Comparison of ENCODE assay signal across 23 cellular contexts in genomic region chr3:45572755-45573154, GRCh38. TPM values are rescaled to one million over a fixed set of nuclear protein-coding genes. Genes with fewer than 3 reads are reported as not detected.
DNase-seq lines count a peak whose midpoint lies in the region; ATAC-seq and TF ChIP-seq lines count a peak whose summit lies in the region.
"Had no signal": no experiment of that assay in that cellular context is flagged by ENCODE, and none has a peak within 500 bp of the region (broad histone marks: within the 10 kb centered on the region; RNA-seq: fewer than 3 reads in every experiment).

No MANE protein-coding gene starts in this region.

- no peaks in the 10 kb centered on the region for H3K79me2 ChIP-seq in KMS-11 (ENCODE audit: insufficient read depth, low read depth)
- H3K79me2 ChIP-seq: hepatocyte had no signal

- peak; percentile 48 for DNase-seq in H7
- DNase-seq in left ventricle myocardium inferior = no peak
- no peak for DNase-seq in left lung
- no peak for DNase-seq in SKM-1 (lab: John Stamatoyannopoulos, UW; ENCODE audit: unreplicated experiment)
- DNase-seq: activated B cell treated with CpG ODN at 0.5 μM for 24 hours; activated CD4-positive, alpha-beta T cell treated with anti-CD3 and anti-CD28 coated beads, Interleukin-2, amount 50 U/mL, for 4 hours; foreskin keratinocyte; kidney; NCI-H1436 treated with DMSO at 0.1 percent for 48 hours; NCI-H526; NK-92 treated with Interleukin-12 subunit alpha and Interleukin-12 subunit beta, amount 100 ng/mL, for 24 hours; PC-9; posterior cingulate gyrus; SHP77 treated with DMSO at 0.1 percent for 48 hours; stimulated activated CD4-positive, alpha-beta T cell treated with anti-CD3 and anti-CD28 coated beads, Interleukin-15, amount 100 ng/mL, for 24 hours; stimulated activated naive CD4-positive, alpha-beta T cell treated with Interleukin-2 at 50 U/mL for 16 hours had no signal

- no peak overlapping the region for H2AFZ ChIP-seq in KMS-11 (ENCODE audit: low read depth)
- H2AFZ ChIP-seq: hepatocyte, PC-9 had no signal

- H3K4me1 ChIP-seq in KMS-11 (ENCODE audit: low read depth, poor library complexity, severe bottlenecking) (peaks cover 95% of the 10 kb centered on the region), left ventricle myocardium inferior (peaks cover 33% of the 10 kb centered on the region), left lung (peaks cover 0 to 25% of the 10 kb centered on the region in 2 donors)
- H3K4me1 ChIP-seq: foreskin keratinocyte had no signal

- H3K27me3 ChIP-seq in H7 (ENCODE audit: control insufficient read depth, insufficient read depth, low read length) (no peaks in the 10 kb centered on the region), KMS-11 (ENCODE audit: insufficient read depth, low read depth) (no peaks in the 10 kb centered on the region), left ventricle myocardium inferior (ENCODE audit: low read depth) (no peaks in the 10 kb centered on the region), left lung (no peaks in the 10 kb centered on the region)
- H3K27me3 ChIP-seq: esophagus muscularis mucosa, foreskin keratinocyte, hepatocyte had no signal

- no peaks in the 10 kb centered on the region for H3K9me3 ChIP-seq in left ventricle myocardium inferior (replicated peaks)
- no peaks in the 10 kb centered on the region for H3K9me3 ChIP-seq in left lung
- H3K9me3 ChIP-seq: esophagus muscularis mucosa had no signal

- no peaks in the 10 kb centered on the region for H4K20me1 ChIP-seq in KMS-11 (ENCODE audit: insufficient read depth)

- ATAC-seq in left lung = peak; percentile 5
- no peak for ATAC-seq in HG03108 (IDR thresholded peaks at IDR 0.05; ENCODE audit: unreplicated experiment)
- no peak for ATAC-seq in HG03159 (IDR thresholded peaks at IDR 0.05; ENCODE audit: unreplicated experiment)
- no peak for ATAC-seq in HG03135 (IDR thresholded peaks at IDR 0.05; ENCODE audit: unreplicated experiment)
- ATAC-seq: foreskin keratinocyte had no signal

- peak overlapping the region; percentile 15; the same call in 1 of the 2 replicates for H3K4me2 ChIP-seq in KMS-11
- H3K4me2 ChIP-seq: hepatocyte had no signal

- H3K4me3 ChIP-seq in H7 (ENCODE audit: insufficient read depth, low read depth, low read length) = no peak overlapping the region
- no peak overlapping the region for H3K4me3 ChIP-seq in KMS-11 (IDR thresholded peaks at IDR 0.05; ENCODE audit: insufficient read depth, low read depth, low read length)
- peak overlapping the region; percentile 23 for H3K4me3 ChIP-seq in left ventricle myocardium inferior
- H3K4me3 ChIP-seq in left lung = no peak overlapping the region
- H3K4me3 ChIP-seq: coronary artery, esophagus muscularis mucosa, hepatocyte, PC-9 had no signal

- no peak overlapping the region for H3K9ac ChIP-seq in KMS-11

- no peaks in the 10 kb centered on the region for H3K36me3 ChIP-seq in H7 (replicated peaks; ENCODE audit: control insufficient read depth, insufficient read depth, low read length)
- no peaks in the 10 kb centered on the region for H3K36me3 ChIP-seq in KMS-11 (ENCODE audit: insufficient read depth)
- H3K36me3 ChIP-seq in left ventricle myocardium inferior = no peaks in the 10 kb centered on the region
- H3K36me3 ChIP-seq in left lung = no peaks in the 10 kb centered on the region
- H3K36me3 ChIP-seq: esophagus muscularis mucosa had no signal

- intact Hi-C loops in left ventricle myocardium inferior (cut with micrococcal nuclease) = no loop called here
- intact Hi-C loops in left lung (cut with DNase I) = no loop called here

- H3K27ac ChIP-seq in KMS-11 (peak overlapping the region; percentile 92), left ventricle myocardium inferior (replicated peaks) (peak overlapping the region; percentile 52), left lung (no peak overlapping the region)
- H3K27ac ChIP-seq: coronary artery, esophagus muscularis mucosa, foreskin keratinocyte, hepatocyte, PC-9 had no signal

- TF ChIP-seq CTCF in KMS-11 (conservative IDR thresholded peaks at IDR 0.05; ENCODE audit: low read depth, low read length) = no peak
- no peak for TF ChIP-seq CTCF in left ventricle myocardium inferior (IDR thresholded peaks at IDR 0.05; ENCODE audit: borderline replicate concordance)
- TF ChIP-seq CTCF in left lung (IDR thresholded peaks at IDR 0.05) = no peak

RNA-seq across cellular contexts. Expression of gene LIMD1, which starts 21.8 kb away (rescaled TPM):
- 16.7 and 22.5 TPM in 2 replicates for total RNA-seq in H7 (2014; rRNA removed; shearing (Covaris generic))
- total RNA-seq in left ventricle myocardium inferior (27.8 TPM), left lung (100 to 1,000 TPM in 1 of 2 donors, 10 to 100 TPM in 1; 68.0 to 104 TPM)

Comparison
In these comparisons a context has a peak if more than half of its experiments do, and no peak if none do; other contexts are left out.
1. H3K27ac ChIP-seq: peak in KMS-11 (single experiment) and left ventricle myocardium inferior (single experiment); none in left lung (0 of 2).